8 cellular contexts compared by ENCODE assay signal in genomic region chr1:207309775-207310273, GRCh38. TPM values are rescaled to one million over a fixed set of nuclear protein-coding genes. Genes with fewer than 3 reads are reported as not detected.
DNase-seq lines count a peak whose midpoint lies in the region; ATAC-seq and TF ChIP-seq lines count a peak whose summit lies in the region.

No MANE protein-coding gene starts in this region.

- no peaks in the 10 kb centered on the region for H3K36me3 ChIP-seq in prostate gland

- DNase-seq in Right ventricle myocardium inferior (ENCODE audit: missing footprints) = no peak
- DNase-seq in cardiac septum (ENCODE audit: low spot score) = no peak
- peak; percentile 35 for DNase-seq in fibroblast of peridontal ligament (ENCODE audit: extremely low read depth)
- DNase-seq in prostate gland (ENCODE audit: low spot score) = peak; percentile 26
- no peak for DNase-seq in ecto neural progenitor cell (ENCODE audit: low spot score)
- no peak for DNase-seq in KG1 (lab: John Stamatoyannopoulos, UW)

- H3K4me3 ChIP-seq in prostate gland = no peak overlapping the region

- peak; percentile 81 for ATAC-seq in Right ventricle myocardium inferior
- peak; percentile 87 for ATAC-seq in SK-N-SH treated with all-trans-retinoic acid at 6 μM for 48 hours
- ATAC-seq in HG02763 (IDR thresholded peaks at IDR 0.05; ENCODE audit: unreplicated experiment) = no peak

- WGBS in prostate gland = 17% methylated on average over 4 of the region's 4 CpGs

- intact Hi-C loops in Right ventricle myocardium inferior (cut with DNase I) (loop anchor here (10.0 kb wide), 1 partner anchor 255 kb away; the partner anchor contains the start of genes PFKFB2 and YOD1), cardiac septum (cut with DNase I) (no loop called here), prostate gland (cut with DNase I) (no loop called here)

- no peaks in the 10 kb centered on the region for H3K9me3 ChIP-seq in prostate gland

- no peaks in the 10 kb centered on the region for H3K4me1 ChIP-seq in prostate gland (replicated peaks)

- no peak for TF ChIP-seq POLR2A in prostate gland (IDR thresholded peaks at IDR 0.05)

- no peak overlapping the region for H3K27ac ChIP-seq in prostate gland

- H3K27me3 ChIP-seq in prostate gland (replicated peaks; ENCODE audit: insufficient read depth) = no peaks in the 10 kb centered on the region

- TF ChIP-seq CTCF in prostate gland (IDR thresholded peaks at IDR 0.05) = no peak

TF ChIP-seq in SK-N-SH treated with all-trans-retinoic acid at 6 μM for 48 hours, 23 proteins besides CTCF, POLR2A, EP300 and RAD21:
- TF ChIP-seq ZNF565 (CRISPR knock-in tag; conservative IDR thresholded peaks at IDR 0.05; ENCODE audit: low read depth) (no peak), PATZ1 (CRISPR knock-in tag; IDR thresholded peaks at IDR 0.05; ENCODE audit: borderline replicate concordance) (no peak), ZNF70 (CRISPR knock-in tag; IDR thresholded peaks at IDR 0.05) (no peak), CSDC2 (CRISPR knock-in tag; IDR thresholded peaks at IDR 0.05) (no peak), ZFP3 (CRISPR knock-in tag; IDR thresholded peaks at IDR 0.05) (no peak), GLIS3 (CRISPR knock-in tag; IDR thresholded peaks at IDR 0.05) (no peak), ARNTL (CRISPR knock-in tag; IDR thresholded peaks at IDR 0.05; ENCODE audit: borderline replicate concordance, low read depth) (no peak)

RNA-seq across cellular contexts. Expression of gene CD55, which starts 11.7 kb away (rescaled TPM):
- total RNA-seq in Right ventricle myocardium inferior = 68.9 TPM
- total RNA-seq in cardiac septum = 61.9 TPM
- total RNA-seq in prostate gland = 10 to 100 TPM; 22.8 to 30.2 TPM

Comparison
In these comparisons a context has a peak if more than half of its experiments do, and no peak if none do; other contexts are left out.
1. DNase-seq: peak in fibroblast of peridontal ligament (single experiment) and prostate gland (single experiment); none in Right ventricle myocardium inferior (single experiment), cardiac septum (single experiment), ecto neural progenitor cell (single experiment) and KG1 (single experiment).